1 cellular context compared by ENCODE assay signal in the genomic region with DNA sequence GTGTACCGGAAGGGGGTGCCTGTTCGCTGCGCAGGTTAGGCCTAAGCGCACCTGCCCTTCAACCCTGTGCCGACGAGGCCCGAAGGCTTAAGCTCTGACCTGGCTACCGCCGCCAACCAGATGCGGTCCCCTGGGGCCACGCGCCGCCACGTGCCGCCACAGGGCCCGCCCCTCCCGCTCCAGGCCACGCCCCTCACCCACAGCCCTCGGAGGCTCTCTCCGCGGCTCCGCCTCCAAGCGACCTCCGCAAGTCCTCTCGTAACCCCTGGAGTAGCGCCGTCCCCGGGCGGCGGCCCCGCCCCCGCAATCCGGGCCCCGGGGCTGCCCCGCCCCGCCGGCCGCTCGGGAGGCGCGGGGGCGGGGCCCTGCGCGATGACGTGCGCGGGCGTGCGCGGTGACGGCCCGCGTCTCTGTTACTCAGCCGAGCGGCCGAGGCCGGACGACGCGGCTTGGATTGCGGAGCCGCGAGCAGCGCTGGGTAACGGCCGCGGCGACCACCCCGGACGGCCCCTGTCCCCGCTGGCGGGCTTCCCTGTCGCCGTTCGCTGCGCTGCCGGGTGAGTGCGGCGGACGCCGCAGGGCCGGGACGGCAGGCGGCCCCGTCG.
A peak's percentile ranks its signal among the peaks of the same experiment; 100 is the strongest.
TF ChIP-seq lines count a peak whose summit lies in the region.

A gene (plus strand): TSS at position 413 of the 605 bp plus-strand sequence. CDS start 94,984 bp downstream, outside the sequence.

TF ChIP-seq in HepG2, 621 proteins besides CTCF, POLR2A, EP300 and RAD21 (continued from another document and continues in another):
- TF ChIP-seq, protein P1, sequence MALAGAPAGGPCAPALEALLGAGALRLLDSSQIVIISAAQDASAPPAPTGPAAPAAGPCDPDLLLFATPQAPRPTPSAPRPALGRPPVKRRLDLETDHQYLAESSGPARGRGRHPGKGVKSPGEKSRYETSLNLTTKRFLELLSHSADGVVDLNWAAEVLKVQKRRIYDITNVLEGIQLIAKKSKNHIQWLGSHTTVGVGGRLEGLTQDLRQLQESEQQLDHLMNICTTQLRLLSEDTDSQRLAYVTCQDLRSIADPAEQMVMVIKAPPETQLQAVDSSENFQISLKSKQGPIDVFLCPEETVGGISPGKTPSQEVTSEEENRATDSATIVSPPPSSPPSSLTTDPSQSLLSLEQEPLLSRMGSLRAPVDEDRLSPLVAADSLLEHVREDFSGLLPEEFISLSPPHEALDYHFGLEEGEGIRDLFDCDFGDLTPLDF (CRISPR knock-in tag; IDR thresholded peaks at IDR 0.05): 0 out of 2 replicates have a peak, but pooled peaks have one; percentile 48
- no peak; the same call in 1 of the 2 replicates for TF ChIP-seq ZSCAN12 (CRISPR knock-in tag; IDR thresholded peaks at IDR 0.05)
- TF ChIP-seq SP1 (IDR thresholded peaks at IDR 0.05): no peak
- peak; percentile 88 for TF ChIP-seq SP1 (CRISPR knock-in tag; IDR thresholded peaks at IDR 0.05)
- TF ChIP-seq, protein P2, sequence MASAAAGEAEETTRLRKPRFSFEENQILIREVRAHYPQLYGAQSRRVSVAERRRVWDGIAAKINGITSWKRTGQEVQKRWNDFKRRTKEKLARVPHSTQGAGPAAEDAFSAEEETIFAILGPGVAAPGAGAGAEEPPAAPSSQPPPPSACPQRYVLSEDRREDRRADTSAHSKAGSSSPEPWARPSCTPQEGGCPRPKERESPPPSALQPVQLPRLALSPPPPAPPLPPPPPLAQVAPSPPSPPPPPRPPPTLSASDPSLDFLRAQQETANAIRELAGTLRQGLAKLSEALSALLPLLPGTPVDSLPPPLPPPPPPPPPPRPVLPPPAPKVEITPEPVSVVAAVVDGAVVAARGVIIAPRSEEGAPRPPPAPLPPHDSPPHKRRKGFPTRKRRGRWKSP (CRISPR knock-in tag; IDR thresholded peaks at IDR 0.05): peak; percentile 87
- TF ChIP-seq TEAD2 (CRISPR knock-in tag; IDR thresholded peaks at IDR 0.05): peak; percentile 88
- TF ChIP-seq, protein P3, sequence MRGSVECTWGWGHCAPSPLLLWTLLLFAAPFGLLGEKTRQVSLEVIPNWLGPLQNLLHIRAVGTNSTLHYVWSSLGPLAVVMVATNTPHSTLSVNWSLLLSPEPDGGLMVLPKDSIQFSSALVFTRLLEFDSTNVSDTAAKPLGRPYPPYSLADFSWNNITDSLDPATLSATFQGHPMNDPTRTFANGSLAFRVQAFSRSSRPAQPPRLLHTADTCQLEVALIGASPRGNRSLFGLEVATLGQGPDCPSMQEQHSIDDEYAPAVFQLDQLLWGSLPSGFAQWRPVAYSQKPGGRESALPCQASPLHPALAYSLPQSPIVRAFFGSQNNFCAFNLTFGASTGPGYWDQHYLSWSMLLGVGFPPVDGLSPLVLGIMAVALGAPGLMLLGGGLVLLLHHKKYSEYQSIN (CRISPR knock-in tag; IDR thresholded peaks at IDR 0.05; ENCODE audit: borderline replicate concordance): no peak
- no peak for TF ChIP-seq ZBTB42 (CRISPR knock-in tag; IDR thresholded peaks at IDR 0.05)
- TF ChIP-seq NFYC (CRISPR knock-in tag; IDR thresholded peaks at IDR 0.05): peak; percentile 61
- TF ChIP-seq IRF2 (CRISPR knock-in tag; IDR thresholded peaks at IDR 0.05): 0 out of 2 replicates have a peak, but pooled peaks have one; percentile 19
- TF ChIP-seq, protein P4, sequence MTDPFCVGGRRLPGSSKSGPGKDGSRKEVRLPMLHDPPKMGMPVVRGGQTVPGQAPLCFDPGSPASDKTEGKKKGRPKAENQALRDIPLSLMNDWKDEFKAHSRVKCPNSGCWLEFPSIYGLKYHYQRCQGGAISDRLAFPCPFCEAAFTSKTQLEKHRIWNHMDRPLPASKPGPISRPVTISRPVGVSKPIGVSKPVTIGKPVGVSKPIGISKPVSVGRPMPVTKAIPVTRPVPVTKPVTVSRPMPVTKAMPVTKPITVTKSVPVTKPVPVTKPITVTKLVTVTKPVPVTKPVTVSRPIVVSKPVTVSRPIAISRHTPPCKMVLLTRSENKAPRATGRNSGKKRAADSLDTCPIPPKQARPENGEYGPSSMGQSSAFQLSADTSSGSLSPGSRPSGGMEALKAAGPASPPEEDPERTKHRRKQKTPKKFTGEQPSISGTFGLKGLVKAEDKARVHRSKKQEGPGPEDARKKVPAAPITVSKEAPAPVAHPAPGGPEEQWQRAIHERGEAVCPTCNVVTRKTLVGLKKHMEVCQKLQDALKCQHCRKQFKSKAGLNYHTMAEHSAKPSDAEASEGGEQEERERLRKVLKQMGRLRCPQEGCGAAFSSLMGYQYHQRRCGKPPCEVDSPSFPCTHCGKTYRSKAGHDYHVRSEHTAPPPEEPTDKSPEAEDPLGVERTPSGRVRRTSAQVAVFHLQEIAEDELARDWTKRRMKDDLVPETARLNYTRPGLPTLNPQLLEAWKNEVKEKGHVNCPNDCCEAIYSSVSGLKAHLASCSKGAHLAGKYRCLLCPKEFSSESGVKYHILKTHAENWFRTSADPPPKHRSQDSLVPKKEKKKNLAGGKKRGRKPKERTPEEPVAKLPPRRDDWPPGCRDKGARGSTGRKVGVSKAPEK (CRISPR knock-in tag; IDR thresholded peaks at IDR 0.05; ENCODE audit: borderline replicate concordance): no peak
- TF ChIP-seq ELF4 (CRISPR knock-in tag; IDR thresholded peaks at IDR 0.05; ENCODE audit: borderline replicate concordance): no peak
- no peak for TF ChIP-seq PPARG (CRISPR knock-in tag; conservative IDR thresholded peaks at IDR 0.05)
- peak; percentile 97 for TF ChIP-seq SRY (CRISPR knock-in tag; IDR thresholded peaks at IDR 0.05)
- peak in 1 of 2 experiments; percentile 51; a peak in 1 of 4 replicates for TF ChIP-seq KLF16 (CRISPR knock-in tag; IDR thresholded peaks at IDR 0.05)
- TF ChIP-seq, protein P5, sequence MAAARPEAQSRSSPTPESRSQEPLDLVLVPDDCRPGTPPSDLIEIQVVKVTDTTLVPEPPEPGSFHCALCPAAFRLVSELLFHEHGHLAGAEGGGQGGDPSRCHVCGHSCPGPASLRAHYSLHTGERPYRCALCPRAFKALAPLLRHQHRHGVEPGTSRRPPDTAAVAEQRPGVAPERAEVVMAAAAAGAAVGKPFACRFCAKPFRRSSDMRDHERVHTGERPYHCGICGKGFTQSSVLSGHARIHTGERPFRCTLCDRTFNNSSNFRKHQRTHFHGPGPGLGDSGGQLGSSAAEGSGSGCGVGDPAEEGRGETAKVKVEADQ (CRISPR knock-in tag; IDR thresholded peaks at IDR 0.05; ENCODE audit: borderline replicate concordance): 0 out of 2 replicates have a peak, but pooled peaks have one; percentile 65
- TF ChIP-seq, protein P6, sequence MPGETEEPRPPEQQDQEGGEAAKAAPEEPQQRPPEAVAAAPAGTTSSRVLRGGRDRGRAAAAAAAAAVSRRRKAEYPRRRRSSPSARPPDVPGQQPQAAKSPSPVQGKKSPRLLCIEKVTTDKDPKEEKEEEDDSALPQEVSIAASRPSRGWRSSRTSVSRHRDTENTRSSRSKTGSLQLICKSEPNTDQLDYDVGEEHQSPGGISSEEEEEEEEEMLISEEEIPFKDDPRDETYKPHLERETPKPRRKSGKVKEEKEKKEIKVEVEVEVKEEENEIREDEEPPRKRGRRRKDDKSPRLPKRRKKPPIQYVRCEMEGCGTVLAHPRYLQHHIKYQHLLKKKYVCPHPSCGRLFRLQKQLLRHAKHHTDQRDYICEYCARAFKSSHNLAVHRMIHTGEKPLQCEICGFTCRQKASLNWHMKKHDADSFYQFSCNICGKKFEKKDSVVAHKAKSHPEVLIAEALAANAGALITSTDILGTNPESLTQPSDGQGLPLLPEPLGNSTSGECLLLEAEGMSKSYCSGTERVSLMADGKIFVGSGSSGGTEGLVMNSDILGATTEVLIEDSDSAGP (CRISPR knock-in tag; IDR thresholded peaks at IDR 0.05; ENCODE audit: borderline replicate concordance): 0 out of 2 replicates have a peak, but pooled peaks have one; percentile 18
- TF ChIP-seq, protein P7, sequence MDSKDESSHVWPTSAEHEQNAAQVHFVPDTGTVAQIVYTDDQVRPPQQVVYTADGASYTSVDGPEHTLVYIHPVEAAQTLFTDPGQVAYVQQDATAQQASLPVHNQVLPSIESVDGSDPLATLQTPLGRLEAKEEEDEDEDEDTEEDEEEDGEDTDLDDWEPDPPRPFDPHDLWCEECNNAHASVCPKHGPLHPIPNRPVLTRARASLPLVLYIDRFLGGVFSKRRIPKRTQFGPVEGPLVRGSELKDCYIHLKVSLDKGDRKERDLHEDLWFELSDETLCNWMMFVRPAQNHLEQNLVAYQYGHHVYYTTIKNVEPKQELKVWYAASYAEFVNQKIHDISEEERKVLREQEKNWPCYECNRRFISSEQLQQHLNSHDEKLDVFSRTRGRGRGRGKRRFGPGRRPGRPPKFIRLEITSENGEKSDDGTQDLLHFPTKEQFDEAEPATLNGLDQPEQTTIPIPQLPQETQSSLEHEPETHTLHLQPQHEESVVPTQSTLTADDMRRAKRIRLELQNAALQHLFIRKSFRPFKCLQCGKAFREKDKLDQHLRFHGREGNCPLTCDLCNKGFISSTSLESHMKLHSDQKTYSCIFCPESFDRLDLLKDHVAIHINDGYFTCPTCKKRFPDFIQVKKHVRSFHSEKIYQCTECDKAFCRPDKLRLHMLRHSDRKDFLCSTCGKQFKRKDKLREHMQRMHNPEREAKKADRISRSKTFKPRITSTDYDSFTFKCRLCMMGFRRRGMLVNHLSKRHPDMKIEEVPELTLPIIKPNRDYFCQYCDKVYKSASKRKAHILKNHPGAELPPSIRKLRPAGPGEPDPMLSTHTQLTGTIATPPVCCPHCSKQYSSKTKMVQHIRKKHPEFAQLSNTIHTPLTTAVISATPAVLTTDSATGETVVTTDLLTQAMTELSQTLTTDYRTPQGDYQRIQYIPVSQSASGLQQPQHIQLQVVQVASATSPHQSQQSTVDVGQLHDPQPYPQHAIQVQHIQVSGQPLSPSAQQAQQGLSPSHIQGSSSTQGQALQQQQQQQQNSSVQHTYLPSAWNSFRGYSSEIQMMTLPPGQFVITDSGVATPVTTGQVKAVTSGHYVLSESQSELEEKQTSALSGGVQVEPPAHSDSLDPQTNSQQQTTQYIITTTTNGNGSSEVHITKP (CRISPR knock-in tag; IDR thresholded peaks at IDR 0.05; ENCODE audit: low read depth): no peak
- no peak for TF ChIP-seq SETDB1 (CRISPR knock-in tag; IDR thresholded peaks at IDR 0.05; ENCODE audit: borderline replicate concordance)
- TF ChIP-seq, protein P8, sequence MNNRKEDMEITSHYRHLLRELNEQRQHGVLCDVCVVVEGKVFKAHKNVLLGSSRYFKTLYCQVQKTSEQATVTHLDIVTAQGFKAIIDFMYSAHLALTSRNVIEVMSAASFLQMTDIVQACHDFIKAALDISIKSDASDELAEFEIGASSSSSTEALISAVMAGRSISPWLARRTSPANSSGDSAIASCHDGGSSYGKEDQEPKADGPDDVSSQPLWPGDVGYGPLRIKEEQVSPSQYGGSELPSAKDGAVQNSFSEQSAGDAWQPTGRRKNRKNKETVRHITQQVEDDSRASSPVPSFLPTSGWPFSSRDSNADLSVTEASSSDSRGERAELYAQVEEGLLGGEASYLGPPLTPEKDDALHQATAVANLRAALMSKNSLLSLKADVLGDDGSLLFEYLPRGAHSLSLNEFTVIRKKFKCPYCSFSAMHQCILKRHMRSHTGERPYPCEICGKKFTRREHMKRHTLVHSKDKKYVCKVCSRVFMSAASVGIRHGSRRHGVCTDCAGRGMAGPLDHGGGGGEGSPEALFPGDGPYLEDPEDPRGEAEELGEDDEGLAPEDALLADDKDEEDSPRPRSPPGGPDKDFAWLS (CRISPR knock-in tag; IDR thresholded peaks at IDR 0.05; ENCODE audit: borderline replicate concordance): no peak
- TF ChIP-seq HNRNPLL (IDR thresholded peaks at IDR 0.05; ENCODE audit: low read depth, low read length, poor library complexity, severe bottlenecking): peak; percentile 78
- TF ChIP-seq, protein P9, sequence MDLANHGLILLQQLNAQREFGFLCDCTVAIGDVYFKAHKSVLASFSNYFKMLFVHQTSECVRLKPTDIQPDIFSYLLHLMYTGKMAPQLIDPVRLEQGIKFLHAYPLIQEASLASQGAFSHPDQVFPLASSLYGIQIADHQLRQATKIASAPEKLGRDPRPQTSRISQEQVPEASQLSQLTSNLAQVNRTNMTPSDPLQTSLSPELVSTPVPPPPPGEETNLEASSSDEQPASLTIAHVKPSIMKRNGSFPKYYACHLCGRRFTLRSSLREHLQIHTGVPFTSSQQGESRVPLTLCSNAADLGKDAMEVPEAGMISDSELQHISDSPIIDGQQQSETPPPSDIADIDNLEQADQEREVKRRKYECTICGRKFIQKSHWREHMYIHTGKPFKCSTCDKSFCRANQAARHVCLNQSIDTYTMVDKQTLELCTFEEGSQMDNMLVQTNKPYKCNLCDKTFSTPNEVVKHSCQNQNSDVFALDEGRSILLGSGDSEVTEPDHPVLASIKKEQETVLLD (CRISPR knock-in tag; IDR thresholded peaks at IDR 0.05; ENCODE audit: low read depth): peak; percentile 84
- 0 out of 2 replicates have a peak, but pooled peaks have one; percentile 1 for TF ChIP-seq ZNF234 (CRISPR knock-in tag; conservative IDR thresholded peaks at IDR 0.05)
- TF ChIP-seq FOXA3 (CRISPR knock-in tag; IDR thresholded peaks at IDR 0.05): 0 out of 2 replicates have a peak, but pooled peaks have one; percentile 20
- TF ChIP-seq, protein P10, sequence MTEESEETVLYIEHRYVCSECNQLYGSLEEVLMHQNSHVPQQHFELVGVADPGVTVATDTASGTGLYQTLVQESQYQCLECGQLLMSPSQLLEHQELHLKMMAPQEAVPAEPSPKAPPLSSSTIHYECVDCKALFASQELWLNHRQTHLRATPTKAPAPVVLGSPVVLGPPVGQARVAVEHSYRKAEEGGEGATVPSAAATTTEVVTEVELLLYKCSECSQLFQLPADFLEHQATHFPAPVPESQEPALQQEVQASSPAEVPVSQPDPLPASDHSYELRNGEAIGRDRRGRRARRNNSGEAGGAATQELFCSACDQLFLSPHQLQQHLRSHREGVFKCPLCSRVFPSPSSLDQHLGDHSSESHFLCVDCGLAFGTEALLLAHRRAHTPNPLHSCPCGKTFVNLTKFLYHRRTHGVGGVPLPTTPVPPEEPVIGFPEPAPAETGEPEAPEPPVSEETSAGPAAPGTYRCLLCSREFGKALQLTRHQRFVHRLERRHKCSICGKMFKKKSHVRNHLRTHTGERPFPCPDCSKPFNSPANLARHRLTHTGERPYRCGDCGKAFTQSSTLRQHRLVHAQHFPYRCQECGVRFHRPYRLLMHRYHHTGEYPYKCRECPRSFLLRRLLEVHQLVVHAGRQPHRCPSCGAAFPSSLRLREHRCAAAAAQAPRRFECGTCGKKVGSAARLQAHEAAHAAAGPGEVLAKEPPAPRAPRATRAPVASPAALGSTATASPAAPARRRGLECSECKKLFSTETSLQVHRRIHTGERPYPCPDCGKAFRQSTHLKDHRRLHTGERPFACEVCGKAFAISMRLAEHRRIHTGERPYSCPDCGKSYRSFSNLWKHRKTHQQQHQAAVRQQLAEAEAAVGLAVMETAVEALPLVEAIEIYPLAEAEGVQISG (CRISPR knock-in tag; IDR thresholded peaks at IDR 0.05): peak; percentile 77
- TF ChIP-seq SOX5 (CRISPR knock-in tag; IDR thresholded peaks at IDR 0.05; ENCODE audit: borderline replicate concordance): peak; percentile 40; the same call in 1 of the 2 replicates
